In the genomic region with DNA sequence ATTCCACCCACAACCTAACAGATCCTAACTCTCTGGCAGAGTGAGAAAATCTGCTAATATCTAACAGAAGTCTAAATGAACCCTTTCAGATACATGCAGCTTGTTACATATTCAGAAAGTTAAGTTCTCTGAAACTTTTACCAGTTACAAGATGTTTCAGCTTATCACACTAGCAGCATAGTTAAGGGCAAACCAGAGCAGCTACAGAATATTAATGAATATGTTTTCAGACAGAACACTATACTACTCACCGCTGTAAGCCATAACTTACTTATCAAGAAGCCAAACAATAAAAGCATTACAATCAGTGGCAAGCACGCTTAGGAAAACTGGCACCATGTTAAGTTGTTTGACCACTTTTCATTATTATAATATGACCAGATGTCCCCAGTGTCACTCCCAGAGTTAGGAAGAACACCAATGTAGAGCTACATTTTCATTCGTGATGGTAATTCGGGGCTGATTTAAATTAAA, we compare ENCODE assay signal across 8 cellular contexts. TPM values are rescaled to one million over a fixed set of nuclear protein-coding genes. Genes with fewer than 3 reads are reported as not detected.
DNase-seq lines count a peak whose midpoint lies in the region; ATAC-seq and TF ChIP-seq lines count a peak whose summit lies in the region.
"Had no signal": no experiment of that assay in that cellular context is flagged by ENCODE, and none has a peak within 500 bp of the region (broad histone marks: within the 10 kb centered on the region; RNA-seq: fewer than 3 reads in every experiment).

No MANE protein-coding gene starts in this region.

- H3K9me3 Mint-ChIP-seq in H9: no peaks in the 10 kb centered on the region

- no peak overlapping the region for H3K14ac ChIP-seq in H9 (ENCODE audit: insufficient read depth, low read length)

- H2BK5ac ChIP-seq in H9 (ENCODE audit: insufficient read length, low read length): no peak overlapping the region

- H3T11ph ChIP-seq in H9 (ENCODE audit: low read length): no peak overlapping the region

- peaks cover 0 to 1% (median 0%) of the 10 kb centered on the region in 3 experiments; a peak in 2 of 7 replicates for H3K36me3 Mint-ChIP-seq in H9 (ENCODE audit: insufficient read depth in 1 of 3, low read depth in 3 of 3)

- DNase-seq in H9 (no peak), foreskin fibroblast (no peak), SIG-M5 treated with dmso at 0.1 percent for 504 hours (lab: John Stamatoyannopoulos, UW; ENCODE audit: unreplicated experiment) (no peak)
- DNase-seq in activated CD4-positive, alpha-beta T cell treated with anti-CD3 and anti-CD28 coated beads for 4 hours: no peak
- DNase-seq: NCI-H1092 had no signal

- H3K4ac ChIP-seq in H9 (ENCODE audit: low read depth, low read length): no peak overlapping the region

- no peak for ATAC-seq in GM18873 (IDR thresholded peaks at IDR 0.05; ENCODE audit: low FRiP score, unreplicated experiment)

- no CpG with 5 or more reads among the region's 4 CpGs for WGBS in H9 (ENCODE audit: extremely low coverage, insufficient read length, low lambda C conversion rate)

- H3K18ac ChIP-seq in H9 (ENCODE audit: insufficient read length, low read depth, low read length): no peak overlapping the region

- H3K23ac ChIP-seq in H9 (ENCODE audit: insufficient read length, low read depth, low read length): no peak overlapping the region

- H3K36me3 ChIP-seq in skeletal muscle satellite cell (ENCODE audit: insufficient read depth, low read length): peaks cover 41% of the 10 kb centered on the region

- no peak overlapping the region for H3K56ac ChIP-seq in H9 (ENCODE audit: insufficient read length, low read depth, low read length)

- H3K4me1 ChIP-seq in H9 (ENCODE audit: insufficient read depth, low read length) (peaks cover 9% of the 10 kb centered on the region; the same call in 1 of the 2 replicates), skeletal muscle satellite cell (ENCODE audit: control insufficient read depth, insufficient read depth, low read length) (peaks cover 54% of the 10 kb centered on the region)

- H3K4me3 ChIP-seq in foreskin fibroblast (ENCODE audit: low read depth in 1 of 2, low read length in 2 of 2) (peak overlapping the region; percentile 70 to 90), skeletal muscle satellite cell (ENCODE audit: low read length) (peak overlapping the region; percentile 78)

- no peak overlapping the region for H2BK12ac ChIP-seq in H9 (ENCODE audit: insufficient read length, low read depth, low read length)

- no peak overlapping the region for H2BK20ac ChIP-seq in H9 (ENCODE audit: low read depth, low read length, poor library complexity, severe bottlenecking)

- no peak for TF ChIP-seq CTCF in H9 (conservative IDR thresholded peaks at IDR 0.05)
- TF ChIP-seq CTCF in VCaP (conservative IDR thresholded peaks at IDR 0.05): no peak
- no peak for TF ChIP-seq CTCF in foreskin fibroblast (IDR thresholded peaks at IDR 0.05; ENCODE audit: low read depth, low read length)

- peaks cover 56% of the 10 kb centered on the region; the same call in 1 of the 2 replicates for H3K79me2 ChIP-seq in H9 (ENCODE audit: insufficient read depth, low read length)

- H4K91ac ChIP-seq in H9 (ENCODE audit: insufficient read length, low read depth, low read length): no peak overlapping the region

- peaks cover 18% of the 10 kb centered on the region for H3K23me2 ChIP-seq in H9 (ENCODE audit: insufficient read length, low read depth, low read length, poor library complexity, severe bottlenecking)

- no peak overlapping the region for H3K9ac ChIP-seq in H9 (ENCODE audit: extremely low read depth, insufficient read length, low read length)
- H3K9ac ChIP-seq in skeletal muscle satellite cell (ENCODE audit: low read depth, low read length): peak overlapping the region; percentile 95

- peak overlapping the region; percentile 55 for H3K4me2 ChIP-seq in H9 (ENCODE audit: insufficient read depth, insufficient read length, low read length)
- peak overlapping the region; percentile 79 for H3K4me2 ChIP-seq in skeletal muscle satellite cell (ENCODE audit: low read length)

- H3K9me3 ChIP-seq in H9 (ENCODE audit: control insufficient read depth, low read depth, low read length) (no peaks in the 10 kb centered on the region), skeletal muscle satellite cell (replicated peaks; ENCODE audit: low read length) (no peaks in the 10 kb centered on the region)

- peaks cover 75 to 78% of the 10 kb centered on the region in 2 experiments for H3K4me1 Mint-ChIP-seq in H9

- H2BK120ac ChIP-seq in H9 (ENCODE audit: low read depth, low read length, poor library complexity, severe bottlenecking): no peak overlapping the region

- H3K27ac ChIP-seq in H9 (ENCODE audit: insufficient read length, low read depth, low read length) (no peak overlapping the region), VCaP (peak overlapping the region; percentile 94)

- no peaks in the 10 kb centered on the region for H4K20me1 ChIP-seq in H9 (ENCODE audit: control insufficient read depth, insufficient read depth, insufficient read length)

- H2BK15ac ChIP-seq in H9 (ENCODE audit: low read depth, low read length): no peak overlapping the region

- peak overlapping the region in 2 of 3 experiments; percentile 5 to 42; a peak in 4 of 7 replicates for H3K27ac Mint-ChIP-seq in H9

- no peak overlapping the region for H2AK5ac ChIP-seq in H9 (ENCODE audit: insufficient read length, low read length)

- H4K8ac ChIP-seq in H9 (replicated peaks; ENCODE audit: insufficient read length, low read depth, low read length): no peak overlapping the region

- no peaks in the 10 kb centered on the region; the same call in 1 of the 2 replicates for H3K27me3 Mint-ChIP-seq in H9 (ENCODE audit: low read depth)

- peak overlapping the region; percentile 47 to 76 for H3K4me3 Mint-ChIP-seq in H9

- no peaks in the 10 kb centered on the region for H3K27me3 ChIP-seq in H9 (ENCODE audit: insufficient read depth, low read length)
- no peaks in the 10 kb centered on the region for H3K27me3 ChIP-seq in skeletal muscle satellite cell (ENCODE audit: control insufficient read depth, insufficient read depth, low read length)

- H2AFZ ChIP-seq in H9 (ENCODE audit: low read length): no peak overlapping the region

- no peak overlapping the region for H4K5ac ChIP-seq in H9 (ENCODE audit: insufficient read length, low read depth, low read length)

- H3K79me1 ChIP-seq in H9 (ENCODE audit: insufficient read depth, low read depth, low read length, poor library complexity, severe bottlenecking): no peaks in the 10 kb centered on the region

RNA-seq across cellular contexts. Expression of a gene that starts 2.7 kb away (rescaled TPM):
- total RNA-seq in H9 (2021): 223 and 253 TPM in 2 replicates
- total RNA-seq in skeletal muscle satellite cell (2012; rRNA removed): 1,153 and 1,263 TPM in 2 replicates
